Comparison of ENCODE assay signal across 8 cellular contexts in genomic region chr5:159915913-159916840, GRCh38. TPM values are rescaled to one million over a fixed set of nuclear protein-coding genes. Genes with fewer than 3 reads are reported as not detected.
DNase-seq lines count a peak whose midpoint lies in the region; ATAC-seq and TF ChIP-seq lines count a peak whose summit lies in the region.

Gene ADRA1B, plus strand, starts transcription at chr5:159916482. Its CDS starts 424 bp downstream, at chr5:159916906.

- H2AFZ ChIP-seq in MM.1S (ENCODE audit: low read length) = peak within 1 kb of the TSS; percentile 52

- H3K27me3 Mint-ChIP-seq in activated CD4-positive, alpha-beta memory T cell treated with anti-CD3 and anti-CD28 coated beads for 36 hours = peaks cover 47% of the 10 kb centered on the region
- peaks cover 50 to 59% of the 10 kb centered on the region in 2 donors for H3K27me3 Mint-ChIP-seq in effector memory CD8-positive, alpha-beta T cell

- no peak within 1 kb of the TSS for H3K23ac ChIP-seq in mesendoderm (ENCODE audit: low read length)

- no peak within 1 kb of the TSS for H3K27ac ChIP-seq in MM.1S (ENCODE audit: low read length)
- no peak within 1 kb of the TSS for H3K27ac ChIP-seq in mesendoderm (ENCODE audit: low read depth, low read length)

- H4K8ac ChIP-seq in mesendoderm (ENCODE audit: low read depth, low read length) = no peak within 1 kb of the TSS

- peak within 1 kb of the TSS; percentile 7 for H3K4me3 Mint-ChIP-seq in activated CD4-positive, alpha-beta memory T cell treated with anti-CD3 and anti-CD28 coated beads for 36 hours
- peak within 1 kb of the TSS; percentile 43 to 71 for H3K4me3 Mint-ChIP-seq in effector memory CD8-positive, alpha-beta T cell

- H3K4me1 ChIP-seq in MM.1S (ENCODE audit: low read length) (no peaks in the 10 kb centered on the region), mesendoderm (ENCODE audit: control insufficient read depth, low read depth, low read length) (peaks cover 2% of the 10 kb centered on the region)

- H3K4me2 ChIP-seq in MM.1S (ENCODE audit: low read depth, low read length) = peak within 1 kb of the TSS; percentile 73
- peak within 1 kb of the TSS; percentile 59 for H3K4me2 ChIP-seq in mesendoderm (ENCODE audit: low read length)

- H3K56ac ChIP-seq in mesendoderm (ENCODE audit: low read length) = peak within 1 kb of the TSS; percentile 67

- H3K4ac ChIP-seq in mesendoderm (ENCODE audit: low read depth, low read length) = no peak within 1 kb of the TSS

- H3F3A ChIP-seq in MM.1S (ENCODE audit: insufficient read depth, low read length) = no peaks in the 10 kb centered on the region

- ATAC-seq in GM18867 (IDR thresholded peaks at IDR 0.05; ENCODE audit: unreplicated experiment) (peak; percentile 86), GM21723 (IDR thresholded peaks at IDR 0.05; ENCODE audit: unreplicated experiment) (no peak)
- peak; percentile 86 for ATAC-seq in effector memory CD8-positive, alpha-beta T cell (replicated peaks)

- no peaks in the 10 kb centered on the region for H3K9me2 ChIP-seq in MM.1S (replicated peaks; ENCODE audit: insufficient read depth, low read length)

- H3K27ac Mint-ChIP-seq in activated CD4-positive, alpha-beta memory T cell treated with anti-CD3 and anti-CD28 coated beads for 36 hours = no peak within 1 kb of the TSS
- H3K27ac Mint-ChIP-seq in effector memory CD8-positive, alpha-beta T cell = no peak within 1 kb of the TSS

- H3K36me3 ChIP-seq in MM.1S (replicated peaks; ENCODE audit: insufficient read depth, low read length) (no peaks in the 10 kb centered on the region), mesendoderm (ENCODE audit: control insufficient read depth, insufficient read depth, low read length) (no peaks in the 10 kb centered on the region)

- WGBS in mesendoderm (ENCODE audit: extremely low coverage, insufficient coverage, low lambda C conversion rate) = no CpG with 5 or more reads among the region's 81 CpGs

- no peak for DNase-seq in AG04449 (ENCODE audit: low read depth, low spot score)
- DNase-seq in MM.1S = peak; percentile 61
- peak; percentile 66 for DNase-seq in activated CD4-positive, alpha-beta memory T cell treated with anti-CD3 and anti-CD28 coated beads for 36 hours
- DNase-seq in effector memory CD8-positive, alpha-beta T cell = peak in 2 of 3 experiments; percentile 20 to 33
- DNase-seq in mesendoderm = peak; percentile 65
- peak; percentile 28 to 48 for DNase-seq in stimulated activated CD8-positive, alpha-beta memory T cell treated with anti-CD3 and anti-CD28 coated beads, Interleukin-15, amount 100 ng/mL, for 48 hours (ENCODE audit: low read depth in 2 of 2)

- no peaks in the 10 kb centered on the region for H3K9me3 ChIP-seq in MM.1S (replicated peaks; ENCODE audit: insufficient read depth, low read length)

- no peaks in the 10 kb centered on the region for H3K36me3 Mint-ChIP-seq in activated CD4-positive, alpha-beta memory T cell treated with anti-CD3 and anti-CD28 coated beads for 36 hours
- no peaks in the 10 kb centered on the region for H3K36me3 Mint-ChIP-seq in effector memory CD8-positive, alpha-beta T cell (ENCODE audit: insufficient read depth)

- H3K4me1 Mint-ChIP-seq in activated CD4-positive, alpha-beta memory T cell treated with anti-CD3 and anti-CD28 coated beads for 36 hours (ENCODE audit: low read depth) = peaks cover 10% of the 10 kb centered on the region
- peaks cover 6 to 8% of the 10 kb centered on the region in 2 donors for H3K4me1 Mint-ChIP-seq in effector memory CD8-positive, alpha-beta T cell (ENCODE audit: low read depth in 2 of 2)

- no peak within 1 kb of the TSS for H2BK15ac ChIP-seq in mesendoderm (replicated peaks; ENCODE audit: low read depth)

- H3K9me3 Mint-ChIP-seq in activated CD4-positive, alpha-beta memory T cell treated with anti-CD3 and anti-CD28 coated beads for 36 hours = no peaks in the 10 kb centered on the region
- no peaks in the 10 kb centered on the region for H3K9me3 Mint-ChIP-seq in effector memory CD8-positive, alpha-beta T cell

- no peak within 1 kb of the TSS for H2AK5ac ChIP-seq in mesendoderm (ENCODE audit: low read length)

- CTCF ChIA-PET in AG04449 (lab: Yijun Ruan, JAX) = interaction anchor here (0.7 to 11.4 kb wide), 21 partner anchors 9 to 630 kb away, joined by 3 to 116 read pairs (median 4); no protein-coding TSS in a partner anchor
- CTCF ChIA-PET in activated CD4-positive, alpha-beta memory T cell treated with anti-CD3 and anti-CD28 coated beads for 36 hours (lab: Charles Lee) = interaction anchor here (0.6 to 3.1 kb wide), 8 partner anchors 9 to 630 kb away, joined by 3 to 14 read pairs (median 6); no protein-coding TSS in a partner anchor

- H4K5ac ChIP-seq in mesendoderm (ENCODE audit: low read length) = no peak within 1 kb of the TSS

- POLR2A ChIA-PET in AG04449 (lab: Yijun Ruan, JAX) = no interaction called here
- POLR2A ChIA-PET in activated CD4-positive, alpha-beta memory T cell treated with anti-CD3 and anti-CD28 coated beads for 36 hours (lab: Charles Lee) = no interaction called here

- H3K27me3 ChIP-seq in MM.1S (replicated peaks; ENCODE audit: insufficient read depth, low read length) = no peaks in the 10 kb centered on the region
- peaks cover 5% of the 10 kb centered on the region for H3K27me3 ChIP-seq in mesendoderm (ENCODE audit: insufficient read depth, low read length, poor library complexity)

- H3K9ac ChIP-seq in MM.1S (ENCODE audit: low read length) (no peak within 1 kb of the TSS), mesendoderm (ENCODE audit: low read length) (peak within 1 kb of the TSS; percentile 20)

- intact Hi-C loops in activated CD4-positive, alpha-beta memory T cell treated with anti-CD3 and anti-CD28 coated beads for 36 hours (cut with micrococcal nuclease) = loop anchor here (1.0 to 5.0 kb wide), 5 partner anchors 154 to 629 kb away; partner anchors contain the start of gene IL12B

- H3K4me3 ChIP-seq in AG04449 (ENCODE audit: low read depth, low read length) = peak within 1 kb of the TSS; percentile 54
- H3K4me3 ChIP-seq in MM.1S (ENCODE audit: low read length) = peak within 1 kb of the TSS; percentile 46
- H3K4me3 ChIP-seq in mesendoderm (ENCODE audit: low read length) = peak within 1 kb of the TSS; percentile 24

- no peaks in the 10 kb centered on the region for H4K20me1 ChIP-seq in MM.1S (ENCODE audit: insufficient read depth, low read length)

- no peak within 1 kb of the TSS for H3K18ac ChIP-seq in mesendoderm (ENCODE audit: low read length)

- TF ChIP-seq CTCF in AG04449 (IDR thresholded peaks at IDR 0.05; ENCODE audit: insufficient read depth, low read length, missing control alignments) (peak; percentile 89), MM.1S (IDR thresholded peaks at IDR 0.05; ENCODE audit: low read length) (peak; percentile 44)

- H3K79me2 ChIP-seq in MM.1S (ENCODE audit: low read length) (no peaks in the 10 kb centered on the region), mesendoderm (ENCODE audit: control insufficient read depth, insufficient read depth, low read length) (no peaks in the 10 kb centered on the region)

- no peak within 1 kb of the TSS for H2BK120ac ChIP-seq in mesendoderm (ENCODE audit: low read depth, low read length)

- H3K79me1 ChIP-seq in mesendoderm (ENCODE audit: low read length) = no peaks in the 10 kb centered on the region

- H2BK5ac ChIP-seq in mesendoderm (ENCODE audit: low read length) = no peak within 1 kb of the TSS

RNA-seq across cellular contexts. Expression of gene ADRA1B, which starts in this region (rescaled TPM):
- total RNA-seq in activated CD4-positive, alpha-beta memory T cell treated with anti-CD3 and anti-CD28 coated beads for 36 hours = not detected
- 0.08 TPM for polyA plus RNA-seq in mesendoderm (2013, experiment 1 of 2)
- 0.10 TPM for polyA plus RNA-seq in mesendoderm (2013, experiment 2 of 2)

Comparison
In these comparisons a context has a peak if more than half of its experiments do, and no peak if none do; other contexts are left out.
1. Peak in DNase-seq in activated CD4-positive, alpha-beta memory T cell treated with anti-CD3 and anti-CD28 coated beads for 36 hours; RNA of the gene not detected or under 1 TPM.